Comparison of ENCODE assay signal across 8 cellular contexts in the genomic region with DNA sequence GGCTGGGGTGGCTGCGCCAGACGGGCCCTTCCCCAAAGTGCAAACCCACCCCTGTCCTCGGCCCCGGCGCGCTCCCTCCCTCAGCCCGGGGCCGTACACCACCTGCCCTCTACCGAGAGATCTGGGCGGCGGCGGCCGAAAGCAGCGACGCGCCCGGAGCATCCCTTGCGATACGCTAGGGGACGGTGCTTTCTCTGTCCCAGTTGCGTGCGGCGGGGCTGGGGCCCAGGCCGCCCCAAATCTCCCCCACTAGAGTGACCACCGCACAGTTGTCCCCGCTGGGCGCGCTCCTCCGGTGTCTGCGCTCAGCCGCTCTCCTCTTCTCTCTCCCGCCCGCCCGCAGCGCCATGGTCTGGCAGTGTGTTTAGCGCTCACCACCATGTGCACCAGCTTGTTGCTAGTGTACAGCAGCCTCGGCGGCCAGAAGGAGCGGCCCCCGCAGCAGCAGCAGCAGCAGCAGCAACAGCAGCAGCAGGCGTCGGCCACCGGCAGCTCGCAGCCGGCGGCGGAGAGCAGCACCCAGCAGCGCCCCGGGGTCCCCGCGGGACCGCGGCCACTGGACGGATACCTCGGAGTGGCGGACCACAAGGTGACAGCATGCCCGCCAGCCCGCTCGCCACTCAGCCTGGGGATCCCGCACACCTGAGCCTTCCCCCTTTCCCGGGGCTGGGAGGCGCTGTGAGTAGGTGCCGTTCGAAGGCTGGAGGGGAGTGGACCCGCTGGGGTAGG. TPM values are rescaled to one million over a fixed set of nuclear protein-coding genes. Genes with fewer than 3 reads are reported as not detected.
A peak's percentile ranks its signal among the peaks of the same experiment; 100 is the strongest.
DNase-seq lines count a peak whose midpoint lies in the region; ATAC-seq and TF ChIP-seq lines count a peak whose summit lies in the region.

No MANE protein-coding gene starts in this region.

- peak; percentile 80 for ATAC-seq in foreskin keratinocyte
- ATAC-seq in omental fat pad (ENCODE audit: low FRiP score): peak; percentile 72

- H3K27me3 Mint-ChIP-seq in activated CD4-positive, alpha-beta T cell treated with anti-CD3 and anti-CD28 coated beads, Interleukin-2, amount 10 ng/mL, durations not matched to agents 7 days and 5 days: peaks cover 74% of the 10 kb centered on the region

- peak overlapping the region; percentile 66 for H3K4me3 Mint-ChIP-seq in activated CD4-positive, alpha-beta T cell treated with anti-CD3 and anti-CD28 coated beads, Interleukin-2, amount 10 ng/mL, durations not matched to agents 7 days and 5 days

- peaks cover 9% of the 10 kb centered on the region for H3K4me1 Mint-ChIP-seq in activated CD4-positive, alpha-beta T cell treated with anti-CD3 and anti-CD28 coated beads, Interleukin-2, amount 10 ng/mL, durations not matched to agents 7 days and 5 days

- H3K9me3 ChIP-seq in HUES64 (ENCODE audit: insufficient read depth, low read depth, low read length): no peaks in the 10 kb centered on the region

- peak overlapping the region; percentile 57 for H3K27ac Mint-ChIP-seq in activated CD4-positive, alpha-beta T cell treated with anti-CD3 and anti-CD28 coated beads, Interleukin-2, amount 10 ng/mL, durations not matched to agents 7 days and 5 days

- TF ChIP-seq CTCF in foreskin keratinocyte (conservative IDR thresholded peaks at IDR 0.05) (peak; percentile 43), omental fat pad (IDR thresholded peaks at IDR 0.05) (no peak)

- POLR2A ChIA-PET in activated CD4-positive, alpha-beta T cell treated with anti-CD3 and anti-CD28 coated beads, Interleukin-2, amount 10 ng/mL, durations not matched to agents 7 days and 5 days (lab: Charles Lee): no interaction called here

- H3K36me3 ChIP-seq in HUES64 (ENCODE audit: insufficient read depth, low read length): peaks cover 24% of the 10 kb centered on the region; the same call in 1 of the 2 replicates

- peaks cover 14% of the 10 kb centered on the region for H3K4me1 ChIP-seq in HUES64 (ENCODE audit: insufficient read depth, low read length)
- H3K4me1 ChIP-seq in foreskin keratinocyte: no peaks in the 10 kb centered on the region

- H3K36me3 Mint-ChIP-seq in activated CD4-positive, alpha-beta T cell treated with anti-CD3 and anti-CD28 coated beads, Interleukin-2, amount 10 ng/mL, durations not matched to agents 7 days and 5 days (ENCODE audit: low read depth): no peaks in the 10 kb centered on the region

- peaks cover 41% of the 10 kb centered on the region for H3K27me3 ChIP-seq in HUES64 (ENCODE audit: insufficient read depth, low read length)
- peaks cover 91% of the 10 kb centered on the region for H3K27me3 ChIP-seq in foreskin keratinocyte

- H3K9ac ChIP-seq in HUES64 (ENCODE audit: low read depth, low read length): peak overlapping the region; percentile 83

- no peak for DNase-seq in activated CD4-positive, alpha-beta T cell treated with anti-CD3 and anti-CD28 coated beads, Interleukin-2, amount 10 ng/mL, durations not matched to agents 7 days and 5 days
- DNase-seq in activated CD4-positive, alpha-beta T cell treated with anti-CD3 and anti-CD28 coated beads for 1 hour: no peak
- DNase-seq in activated T-cell treated with anti-CD3 and anti-CD28 coated beads, Interleukin-2, amount 50 U/mL, for 48 hours: peak; percentile 44 to 54
- peak in 1 of 2 donors; percentile 38 for DNase-seq in foreskin keratinocyte
- no peak for DNase-seq in omental fat pad (ENCODE audit: low spot score)
- DNase-seq in 8988T: no peak
- no peak for DNase-seq in NCI-H187 treated with DMSO at 0.1 percent for 48 hours (lab: John Stamatoyannopoulos, UW)

- peak overlapping the region; percentile 96 for H3K4me3 ChIP-seq in HUES64 (ENCODE audit: low read length)

- H3K27ac ChIP-seq in HUES64 (ENCODE audit: low read depth, low read length) (no peak overlapping the region), foreskin keratinocyte (no peak overlapping the region)

- no peaks in the 10 kb centered on the region for H3K9me3 Mint-ChIP-seq in activated CD4-positive, alpha-beta T cell treated with anti-CD3 and anti-CD28 coated beads, Interleukin-2, amount 10 ng/mL, durations not matched to agents 7 days and 5 days

- CTCF ChIA-PET in activated CD4-positive, alpha-beta T cell treated with anti-CD3 and anti-CD28 coated beads, Interleukin-2, amount 10 ng/mL, durations not matched to agents 7 days and 5 days (lab: Charles Lee): interaction anchor here (1.5 kb wide), 1 partner anchor 18 kb away, joined by 4 read pairs; no protein-coding TSS in a partner anchor

- WGBS in HUES64: under 1% methylated on average over 65 of the region's 65 CpGs

RNA-seq across cellular contexts. Expression of gene ST6GALNAC5, which starts 1.0 kb away (rescaled TPM):
- not detected for total RNA-seq in activated CD4-positive, alpha-beta T cell treated with anti-CD3 and anti-CD28 coated beads, Interleukin-2, amount 10 ng/mL, durations not matched to agents 7 days and 5 days
- polyA plus RNA-seq in HUES64 (2013, experiment 1 of 2): 12.0 TPM
- polyA plus RNA-seq in HUES64 (2013, experiment 2 of 2): 19.3 TPM
- total RNA-seq in foreskin keratinocyte: 21.6 and 24.8 TPM in 2 replicates
- 8.0 and 9.8 TPM in 2 replicates for polyA plus RNA-seq in foreskin keratinocyte
- 1 to 10 TPM in 1 of 4 donors, under 1 TPM in 2, not detected in 1; 0.44 to 3.2 (median 0.65) TPM for total RNA-seq in omental fat pad

Comparison
In these comparisons a context has a peak if more than half of its experiments do, and no peak if none do; other contexts are left out.
1. DNase-seq: peak in activated T-cell treated with anti-CD3 and anti-CD28 coated beads, Interleukin-2, amount 50 U/mL, for 48 hours (2 of 2); none in activated CD4-positive, alpha-beta T cell treated with anti-CD3 and anti-CD28 coated beads, Interleukin-2, amount 10 ng/mL, durations not matched to agents 7 days and 5 days (single experiment), activated CD4-positive, alpha-beta T cell treated with anti-CD3 and anti-CD28 coated beads for 1 hour (single experiment), omental fat pad (single experiment), 8988T (single experiment) and NCI-H187 treated with DMSO at 0.1 percent for 48 hours (single experiment).